In genomic region chr15:58627706-58628105, GRCh38 we compare ENCODE assay signal across 12 cellular contexts.
A peak's percentile ranks its signal among the peaks of the same experiment; 100 is the strongest.
DNase-seq lines count a peak whose midpoint lies in the region; ATAC-seq, FAIRE-seq and TF ChIP-seq lines count a peak whose summit lies in the region.
"Had no signal": no experiment of that assay in that cellular context is flagged by ENCODE, and none has a peak within 500 bp of the region (broad histone marks: within the 10 kb centered on the region; RNA-seq: fewer than 3 reads in every experiment).

No MANE protein-coding gene starts in this region.

- H3K36me3 Mint-ChIP-seq in CD14-positive monocyte: peaks cover 58 to 64% of the 10 kb centered on the region in 2 donors

- peak overlapping the region in 4 of 7 donors; percentile 14 to 96 (median 74) for H3K27ac Mint-ChIP-seq in CD14-positive monocyte

- WGBS in pancreas, 2 donors: 17 to 40% methylated on average over 1 of the region's 1 CpG

- TF ChIP-seq POLR2A in Peyer's patch (IDR thresholded peaks at IDR 0.05): no peak

- peaks cover 0 to 3% (median 0%) of the 10 kb centered on the region in 7 donors for H3K9me3 Mint-ChIP-seq in CD14-positive monocyte

- DNase-seq in CD14-positive monocyte (ENCODE audit: low spot score): no peak
- DNase-seq in Peyer's patch: no peak
- DNase-seq in pancreas: no peak
- no peak for DNase-seq in stimulated activated CD4-positive, alpha-beta T cell treated with anti-CD3 and anti-CD28 coated beads, Interleukin-15, amount 100 ng/mL, for 24 hours
- DNase-seq in glomerular visceral epithelial cell (ENCODE audit: extremely low spot score): no peak
- DNase-seq: activated effector memory CD4-positive, alpha-beta T cell treated with anti-CD3 and anti-CD28 coated beads, Interleukin-2, amount 50 U/mL, for 16 hours; NCI-H1092; SJCRH30 had no signal

- peaks cover 0 to 2% (median 0%) of the 10 kb centered on the region in 3 donors for H3K27me3 Mint-ChIP-seq in CD14-positive monocyte (ENCODE audit: low read depth in 3 of 3)

- H3K27me3 ChIP-seq in Peyer's patch (no peaks in the 10 kb centered on the region), pancreas (no peaks in the 10 kb centered on the region)
- H3K27me3 ChIP-seq: SJCRH30 had no signal

- ATAC-seq in pancreas (peak in 3 of 4 donors; percentile 58 to 69 (median 64)), GM21723 (IDR thresholded peaks at IDR 0.05; ENCODE audit: unreplicated experiment) (no peak), GM18511 (IDR thresholded peaks at IDR 0.05; ENCODE audit: unreplicated experiment) (no peak)

- H3K4me1 Mint-ChIP-seq in CD14-positive monocyte: peaks cover 20% of the 10 kb centered on the region

- TF ChIP-seq CTCF in CD14-positive monocyte (IDR thresholded peaks at IDR 0.05) (no peak), Peyer's patch (IDR thresholded peaks at IDR 0.05) (no peak), pancreas (IDR thresholded peaks at IDR 0.05) (no peak)

- H3K4me1 ChIP-seq in Peyer's patch (peaks cover 0 to 14% (median 0%) of the 10 kb centered on the region in 4 donors), pancreas (peaks cover 8 to 19% (median 11%) of the 10 kb centered on the region in 3 donors)
- H3K4me1 ChIP-seq: SJCRH30 had no signal

- H3K36me3 ChIP-seq in Peyer's patch (peaks cover 0 to 4% (median 0%) of the 10 kb centered on the region in 3 donors), pancreas (peaks cover 0 to 7% (median 0%) of the 10 kb centered on the region in 3 donors)

- H3K4me3 Mint-ChIP-seq in CD14-positive monocyte: no peak overlapping the region

- H3K4me3 ChIP-seq in Peyer's patch (no peak overlapping the region), pancreas (no peak overlapping the region)
- H3K4me3 ChIP-seq: SJCRH30 had no signal

- H3K9me3 ChIP-seq in Peyer's patch (no peaks in the 10 kb centered on the region), pancreas (no peaks in the 10 kb centered on the region)
- H3K9me3 ChIP-seq: SJCRH30 had no signal

- intact Hi-C loops in CD14-positive monocyte (cut with micrococcal nuclease) (no loop called here), pancreas (cut with DNase I) (no loop called here)

- H3K27ac ChIP-seq in Peyer's patch (peak overlapping the region; percentile 51 to 67 (median 62)), pancreas (peak overlapping the region in 2 of 4 donors; percentile 55 to 62)
- H3K27ac ChIP-seq: SJCRH30 had no signal

- FAIRE-seq in endometrium (lab: Jason Lieb, UNC): peak; percentile 23
- FAIRE-seq in pancreas (lab: Jason Lieb, UNC): no peak
- FAIRE-seq: G401.6 had no signal

Comparison
In these comparisons a context has a peak if more than half of its experiments do, and no peak if none do; other contexts are left out.
1. ATAC-seq: peak in pancreas (3 of 4); none in GM21723 (single experiment) and GM18511 (single experiment).